Comparison of ENCODE assay signal across 8 cellular contexts in genomic region chr12:116066381-116067230, GRCh38.
A peak's percentile ranks its signal among the peaks of the same experiment; 100 is the strongest.
DNase-seq lines count a peak whose midpoint lies in the region; ATAC-seq and TF ChIP-seq lines count a peak whose summit lies in the region.

No MANE protein-coding gene starts in this region.

- H3K4me3 ChIP-seq in HEK293 (ENCODE audit: low read depth, low read length) (no peak overlapping the region), SJCRH30 (no peak overlapping the region)

- H3K36me3 ChIP-seq in HEK293 (ENCODE audit: control insufficient read depth in 2 of 2, insufficient read depth in 1 of 2, low read length in 2 of 2), result no peaks in the 10 kb centered on the region
- H3K36me3 ChIP-seq in SJCRH30, result no peaks in the 10 kb centered on the region

- peaks cover 28% of the 10 kb centered on the region for H3K4me1 Mint-ChIP-seq in CD14-positive monocyte
- H3K4me1 Mint-ChIP-seq in activated naive CD4-positive, alpha-beta T cell treated with anti-CD3 and anti-CD28 coated beads, Interleukin-2, amount 50 U/mL, for 24 hours, result peaks cover 71% of the 10 kb centered on the region

- H3K4me3 Mint-ChIP-seq in CD14-positive monocyte, result no peak overlapping the region
- H3K4me3 Mint-ChIP-seq in activated naive CD4-positive, alpha-beta T cell treated with anti-CD3 and anti-CD28 coated beads, Interleukin-2, amount 50 U/mL, for 24 hours, result no peak overlapping the region

- peaks cover 0 to 6% of the 10 kb centered on the region in 2 donors for H3K36me3 Mint-ChIP-seq in CD14-positive monocyte
- H3K36me3 Mint-ChIP-seq in activated naive CD4-positive, alpha-beta T cell treated with anti-CD3 and anti-CD28 coated beads, Interleukin-2, amount 50 U/mL, for 24 hours, result no peaks in the 10 kb centered on the region

- H3K27me3 Mint-ChIP-seq in CD14-positive monocyte (ENCODE audit: low read depth in 3 of 3), result peaks cover 0 to 2% (median 0%) of the 10 kb centered on the region in 3 donors
- H3K27me3 Mint-ChIP-seq in activated naive CD4-positive, alpha-beta T cell treated with anti-CD3 and anti-CD28 coated beads, Interleukin-2, amount 50 U/mL, for 24 hours, result no peaks in the 10 kb centered on the region

- ATAC-seq in HG02981 (IDR thresholded peaks at IDR 0.05; ENCODE audit: unreplicated experiment), result no peak

- H3K9me3 ChIP-seq in HEK293 (ENCODE audit: control insufficient read depth, insufficient read depth, low read depth, low read length), result no peaks in the 10 kb centered on the region
- H3K9me3 ChIP-seq in SJCRH30 (replicated peaks), result no peaks in the 10 kb centered on the region

- POLR2A ChIA-PET in HEK293 (lab: Yijun Ruan, JAX), result no interaction called here

- peak; percentile 92 for TF ChIP-seq CTCF in CD14-positive monocyte (IDR thresholded peaks at IDR 0.05)
- TF ChIP-seq CTCF in HEK293 (tag by site-specific recombination; IDR thresholded peaks at IDR 0.05), result 0 out of 2 replicates have a peak, but pooled peaks have one; percentile 15

- H3K27ac ChIP-seq in HEK293 (ENCODE audit: extremely low read depth, low read depth, low read length) (no peak overlapping the region), SJCRH30 (no peak overlapping the region)

- CTCF ChIA-PET in HEK293 (lab: Yijun Ruan, JAX), result interaction anchor here (0.7 to 1.6 kb wide), 6 partner anchors 9 to 84 kb away, joined by 3 to 6 read pairs (median 4); no protein-coding TSS in a partner anchor

- H3K27ac Mint-ChIP-seq in CD14-positive monocyte, result peak overlapping the region in 2 of 7 donors; percentile 8 to 58
- peak overlapping the region; percentile 31 for H3K27ac Mint-ChIP-seq in activated naive CD4-positive, alpha-beta T cell treated with anti-CD3 and anti-CD28 coated beads, Interleukin-2, amount 50 U/mL, for 24 hours

- no peaks in the 10 kb centered on the region for H3K9me3 Mint-ChIP-seq in CD14-positive monocyte
- H3K9me3 Mint-ChIP-seq in activated naive CD4-positive, alpha-beta T cell treated with anti-CD3 and anti-CD28 coated beads, Interleukin-2, amount 50 U/mL, for 24 hours, result no peaks in the 10 kb centered on the region

- intact Hi-C loops in CD14-positive monocyte (cut with micrococcal nuclease), result loop anchor here in 1 of 2 donors (10.0 kb wide), 1 partner anchor 168 kb away; no protein-coding TSS in a partner anchor

- H3K27me3 ChIP-seq in SJCRH30, result no peaks in the 10 kb centered on the region

- DNase-seq in CD14-positive monocyte (ENCODE audit: low spot score) (peak; percentile 53), SJCRH30 (peak; percentile 30 to 62), iPS-NIHi11 (ENCODE audit: low spot score) (peak; percentile 56), NCI-H774 (lab: John Stamatoyannopoulos, UW) (no peak)
- peak; percentile 15 to 42 (median 40) for DNase-seq in stimulated activated CD4-positive, alpha-beta T cell treated with anti-CD3 and anti-CD28 coated beads, TNF-alpha, amount 100 ng/mL, for 24 hours (ENCODE audit: low read depth in 3 of 3)

- H3K4me1 ChIP-seq in HEK293 (ENCODE audit: control insufficient read depth, insufficient read depth, low read length), result peaks cover 3% of the 10 kb centered on the region; the same call in 1 of the 2 replicates
- H3K4me1 ChIP-seq in SJCRH30, result no peaks in the 10 kb centered on the region

TF ChIP-seq in HEK293, 187 proteins besides CTCF, POLR2A, EP300 and RAD21 (continues in another document):
- no peak for TF ChIP-seq ZNF623 (tag by site-specific recombination; IDR thresholded peaks at IDR 0.05)
- TF ChIP-seq GLIS1 (tag by site-specific recombination; IDR thresholded peaks at IDR 0.05), result no peak
- no peak for TF ChIP-seq PATZ1 (tag by site-specific recombination; IDR thresholded peaks at IDR 0.05)
- TF ChIP-seq KLF7 (tag by site-specific recombination; IDR thresholded peaks at IDR 0.05; ENCODE audit: borderline replicate concordance), result no peak
- no peak for TF ChIP-seq ZNF223 (tag by site-specific recombination; IDR thresholded peaks at IDR 0.05)
- TF ChIP-seq ZNF654 (tag by site-specific recombination; IDR thresholded peaks at IDR 0.05; ENCODE audit: low read depth), result peak; percentile 18; the same call in 1 of the 2 replicates
- peak; percentile 33; the same call in 1 of the 2 replicates for TF ChIP-seq ZNF660 (tag by site-specific recombination; IDR thresholded peaks at IDR 0.05)
- TF ChIP-seq ZNF214 (tag by site-specific recombination; IDR thresholded peaks at IDR 0.05; ENCODE audit: borderline replicate concordance), result no peak
- TF ChIP-seq ZNF555 (tag by site-specific recombination; conservative IDR thresholded peaks at IDR 0.05), result no peak
- TF ChIP-seq ZBTB48 (tag by site-specific recombination; IDR thresholded peaks at IDR 0.05), result no peak
- TF ChIP-seq SCRT2 (tag by site-specific recombination; IDR thresholded peaks at IDR 0.05), result no peak
- TF ChIP-seq RBAK (tag by site-specific recombination; IDR thresholded peaks at IDR 0.05), result no peak
- TF ChIP-seq ZFP3 (tag by site-specific recombination; IDR thresholded peaks at IDR 0.05; ENCODE audit: low read depth), result no peak
- no peak for TF ChIP-seq GLI2 (tag by site-specific recombination; IDR thresholded peaks at IDR 0.05; ENCODE audit: borderline replicate concordance, low read depth)
- TF ChIP-seq OSR2 (tag by site-specific recombination; IDR thresholded peaks at IDR 0.05), result no peak
- no peak for TF ChIP-seq ZSCAN5A (tag by site-specific recombination; IDR thresholded peaks at IDR 0.05)
- no peak for TF ChIP-seq REPIN1 (tag by site-specific recombination; IDR thresholded peaks at IDR 0.05; ENCODE audit: low read depth)
- TF ChIP-seq ZNF558 (tag by site-specific recombination; IDR thresholded peaks at IDR 0.05), result no peak
- peak; percentile 37; the same call in 1 of the 2 replicates for TF ChIP-seq ZNF2 (tag by site-specific recombination; IDR thresholded peaks at IDR 0.05)
- no peak for TF ChIP-seq ZBTB20 (tag by site-specific recombination; IDR thresholded peaks at IDR 0.05)
- peak; percentile 72; the same call in 1 of the 2 replicates for TF ChIP-seq ZNF394 (tag by site-specific recombination; IDR thresholded peaks at IDR 0.05; ENCODE audit: borderline replicate concordance)
- no peak for TF ChIP-seq ZNF791 (tag by site-specific recombination; IDR thresholded peaks at IDR 0.05)
- TF ChIP-seq ZNF404 (tag by site-specific recombination; IDR thresholded peaks at IDR 0.05), result no peak
- no peak for TF ChIP-seq TRIM28 (IDR thresholded peaks at IDR 0.05; ENCODE audit: borderline replicate concordance, low read length)
- TF ChIP-seq PBX3 (CRISPR knock-in tag; IDR thresholded peaks at IDR 0.05), result no peak
- TF ChIP-seq ZNF18 (tag by site-specific recombination; IDR thresholded peaks at IDR 0.05), result no peak
- TF ChIP-seq HOXC10 (CRISPR knock-in tag; IDR thresholded peaks at IDR 0.05), result no peak
- TF ChIP-seq ZNF596 (tag by site-specific recombination; IDR thresholded peaks at IDR 0.05), result no peak
